ENCODE assay signal across 14 cellular contexts in genomic region chrY:12701181-12701695, GRCh38. TPM values are rescaled to one million over a fixed set of nuclear protein-coding genes. Genes with fewer than 3 reads are reported as not detected.
DNase-seq lines count a peak whose midpoint lies in the region; ATAC-seq, FAIRE-seq and TF ChIP-seq lines count a peak whose summit lies in the region.
"Had no signal": no experiment of that assay in that cellular context is flagged by ENCODE, and none has a peak within 500 bp of the region (broad histone marks: within the 10 kb centered on the region; RNA-seq: fewer than 3 reads in every experiment).

A gene with protein sequence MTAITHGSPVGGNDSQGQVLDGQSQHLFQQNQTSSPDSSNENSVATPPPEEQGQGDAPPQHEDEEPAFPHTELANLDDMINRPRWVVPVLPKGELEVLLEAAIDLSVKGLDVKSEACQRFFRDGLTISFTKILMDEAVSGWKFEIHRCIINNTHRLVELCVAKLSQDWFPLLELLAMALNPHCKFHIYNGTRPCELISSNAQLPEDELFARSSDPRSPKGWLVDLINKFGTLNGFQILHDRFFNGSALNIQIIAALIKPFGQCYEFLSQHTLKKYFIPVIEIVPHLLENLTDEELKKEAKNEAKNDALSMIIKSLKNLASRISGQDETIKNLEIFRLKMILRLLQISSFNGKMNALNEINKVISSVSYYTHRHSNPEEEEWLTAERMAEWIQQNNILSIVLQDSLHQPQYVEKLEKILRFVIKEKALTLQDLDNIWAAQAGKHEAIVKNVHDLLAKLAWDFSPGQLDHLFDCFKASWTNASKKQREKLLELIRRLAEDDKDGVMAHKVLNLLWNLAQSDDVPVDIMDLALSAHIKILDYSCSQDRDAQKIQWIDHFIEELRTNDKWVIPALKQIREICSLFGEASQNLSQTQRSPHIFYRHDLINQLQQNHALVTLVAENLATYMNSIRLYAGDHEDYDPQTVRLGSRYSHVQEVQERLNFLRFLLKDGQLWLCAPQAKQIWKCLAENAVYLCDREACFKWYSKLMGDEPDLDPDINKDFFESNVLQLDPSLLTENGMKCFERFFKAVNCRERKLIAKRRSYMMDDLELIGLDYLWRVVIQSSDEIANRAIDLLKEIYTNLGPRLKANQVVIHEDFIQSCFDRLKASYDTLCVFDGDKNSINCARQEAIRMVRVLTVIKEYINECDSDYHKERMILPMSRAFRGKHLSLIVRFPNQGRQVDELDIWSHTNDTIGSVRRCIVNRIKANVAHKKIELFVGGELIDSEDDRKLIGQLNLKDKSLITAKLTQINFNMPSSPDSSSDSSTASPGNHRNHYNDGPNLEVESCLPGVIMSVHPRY (N-terminal part only) (plus strand): TSS chrY:12701231. CDS start chrY:12709448, 8,217 bp downstream.

- no peak within 1 kb of the TSS for H3K27ac Mint-ChIP-seq in activated naive CD8-positive, alpha-beta T cell treated with anti-CD3 and anti-CD28 coated beads, Interleukin-2, amount 10 ng/mL, durations not matched to agents 7 days and 5 days
- H3K27ac Mint-ChIP-seq in activated naive CD8-positive, alpha-beta T cell treated with anti-CD3 and anti-CD28 coated beads for 36 hours = no peak within 1 kb of the TSS

- ATAC-seq in activated naive CD8-positive, alpha-beta T cell treated with anti-CD3 and anti-CD28 coated beads, Interleukin-2, amount 10 ng/mL, durations not matched to agents 7 days and 5 days (ENCODE audit: low read depth) = no peak
- no peak for ATAC-seq in HG02884 (IDR thresholded peaks at IDR 0.05; ENCODE audit: unreplicated experiment)
- ATAC-seq: GM12878 had no signal

- H3K79me2 ChIP-seq in OCI-LY3 (ENCODE audit: low read length) = peaks cover 5% of the 10 kb centered on the region; the same call in 1 of the 2 replicates
- H3K79me2 ChIP-seq: parathyroid adenoma had no signal

- peak within 1 kb of the TSS; percentile 64 for H3K4me2 ChIP-seq in OCI-LY3 (ENCODE audit: low read length)
- H3K4me2 ChIP-seq: BLaER1 had no signal

- intact Hi-C loops in testis (cut with DNase I; ENCODE audit: low total_unique reads) = no loop called here

- POLR2A ChIA-PET in activated naive CD8-positive, alpha-beta T cell treated with anti-CD3 and anti-CD28 coated beads, Interleukin-2, amount 10 ng/mL, durations not matched to agents 7 days and 5 days (lab: Charles Lee) = no interaction called here

- peak within 1 kb of the TSS; percentile 23; the same call in 1 of the 2 replicates for H3K9ac ChIP-seq in OCI-LY3 (ENCODE audit: low read length)
- H3K9ac ChIP-seq: BLaER1, parathyroid adenoma had no signal

- H3K27me3 ChIP-seq in OCI-LY3 (ENCODE audit: low read depth, low read length) (no peaks in the 10 kb centered on the region), testis (no peaks in the 10 kb centered on the region)
- H3K27me3 ChIP-seq: ascending aorta, BLaER1 had no signal

- WGBS in testis, 2 donors = 92 to 94% methylated on average over 1 of the region's 1 CpG

- no peak within 1 kb of the TSS for H2AFZ ChIP-seq in OCI-LY3 (ENCODE audit: low read depth, low read length)
- H2AFZ ChIP-seq: parathyroid adenoma had no signal

- H3K36me3 Mint-ChIP-seq in activated naive CD8-positive, alpha-beta T cell treated with anti-CD3 and anti-CD28 coated beads, Interleukin-2, amount 10 ng/mL, durations not matched to agents 7 days and 5 days = peaks cover 56% of the 10 kb centered on the region
- peaks cover 80% of the 10 kb centered on the region for H3K36me3 Mint-ChIP-seq in activated naive CD8-positive, alpha-beta T cell treated with anti-CD3 and anti-CD28 coated beads for 36 hours

- H3K27me3 Mint-ChIP-seq in activated naive CD8-positive, alpha-beta T cell treated with anti-CD3 and anti-CD28 coated beads, Interleukin-2, amount 10 ng/mL, durations not matched to agents 7 days and 5 days = no peaks in the 10 kb centered on the region
- H3K27me3 Mint-ChIP-seq in activated naive CD8-positive, alpha-beta T cell treated with anti-CD3 and anti-CD28 coated beads for 36 hours = no peaks in the 10 kb centered on the region

- DNase-seq in activated naive CD8-positive, alpha-beta T cell treated with anti-CD3 and anti-CD28 coated beads, Interleukin-2, amount 10 ng/mL, durations not matched to agents 7 days and 5 days = no peak
- DNase-seq in activated naive CD8-positive, alpha-beta T cell treated with anti-CD3 and anti-CD28 coated beads for 36 hours = no peak
- DNase-seq in frontal cortex (ENCODE audit: low spot score in 2 of 2) (no peak), testis (no peak), glomerular visceral epithelial cell (ENCODE audit: extremely low spot score) (no peak), SHP77 (lab: John Stamatoyannopoulos, UW) (no peak)

- H3K4me3 ChIP-seq in OCI-LY3 (ENCODE audit: low read length) (peak within 1 kb of the TSS; percentile 30), testis (no peak within 1 kb of the TSS)
- H3K4me3 ChIP-seq: ascending aorta, BLaER1, GM12878 had no signal

- H3K36me3 ChIP-seq in OCI-LY3 (replicated peaks; ENCODE audit: low read depth, low read length) (peaks cover 16% of the 10 kb centered on the region), testis (ENCODE audit: low read depth, missing control alignments) (no peaks in the 10 kb centered on the region)
- H3K36me3 ChIP-seq: ascending aorta, BLaER1 had no signal

- TF ChIP-seq CTCF in OCI-LY3 (IDR thresholded peaks at IDR 0.05; ENCODE audit: low read depth, low read length) = no peak
- no peak for TF ChIP-seq CTCF in testis (IDR thresholded peaks at IDR 0.05)

- no peaks in the 10 kb centered on the region for H3K9me3 Mint-ChIP-seq in activated naive CD8-positive, alpha-beta T cell treated with anti-CD3 and anti-CD28 coated beads, Interleukin-2, amount 10 ng/mL, durations not matched to agents 7 days and 5 days
- peaks cover 16% of the 10 kb centered on the region for H3K9me3 Mint-ChIP-seq in activated naive CD8-positive, alpha-beta T cell treated with anti-CD3 and anti-CD28 coated beads for 36 hours

- H3K4me3 Mint-ChIP-seq in activated naive CD8-positive, alpha-beta T cell treated with anti-CD3 and anti-CD28 coated beads, Interleukin-2, amount 10 ng/mL, durations not matched to agents 7 days and 5 days = no peak within 1 kb of the TSS
- H3K4me3 Mint-ChIP-seq in activated naive CD8-positive, alpha-beta T cell treated with anti-CD3 and anti-CD28 coated beads for 36 hours = no peak within 1 kb of the TSS

- FAIRE-seq in frontal cortex (lab: Jason Lieb, UNC) = no peak
- FAIRE-seq: GM12878, HTR-8/SVneo had no signal

- H3K4me1 Mint-ChIP-seq in activated naive CD8-positive, alpha-beta T cell treated with anti-CD3 and anti-CD28 coated beads, Interleukin-2, amount 10 ng/mL, durations not matched to agents 7 days and 5 days = no peaks in the 10 kb centered on the region
- peaks cover 7% of the 10 kb centered on the region for H3K4me1 Mint-ChIP-seq in activated naive CD8-positive, alpha-beta T cell treated with anti-CD3 and anti-CD28 coated beads for 36 hours

- H3K9me3 ChIP-seq in OCI-LY3 (ENCODE audit: insufficient read depth, low read length) (no peaks in the 10 kb centered on the region), testis (no peaks in the 10 kb centered on the region)
- H3K9me3 ChIP-seq: ascending aorta, BLaER1 had no signal

- H3K4me1 ChIP-seq in OCI-LY3 (ENCODE audit: low read length) = peaks cover 67% of the 10 kb centered on the region
- no peaks in the 10 kb centered on the region for H3K4me1 ChIP-seq in testis
- H3K4me1 ChIP-seq: ascending aorta, BLaER1, parathyroid adenoma had no signal

- no peaks in the 10 kb centered on the region for H4K20me1 ChIP-seq in OCI-LY3 (ENCODE audit: insufficient read depth, low read length)
- H4K20me1 ChIP-seq: BLaER1 had no signal

- no peak for TF ChIP-seq POLR2A in testis (IDR thresholded peaks at IDR 0.05)

- H3K27ac ChIP-seq in OCI-LY3 (ENCODE audit: low read length) = peak within 1 kb of the TSS; percentile 90
- H3K27ac ChIP-seq in testis = no peak within 1 kb of the TSS
- H3K27ac ChIP-seq: ascending aorta, BLaER1, parathyroid adenoma had no signal

RNA-seq across cellular contexts. Expression of the gene that starts here (rescaled TPM):
- 10 to 100 TPM; 33.2 to 36.0 TPM for total RNA-seq in activated naive CD8-positive, alpha-beta T cell treated with anti-CD3 and anti-CD28 coated beads, Interleukin-2, amount 10 ng/mL, durations not matched to agents 7 days and 5 days
- total RNA-seq in activated naive CD8-positive, alpha-beta T cell treated with anti-CD3 and anti-CD28 coated beads for 36 hours = 10 to 100 TPM in 1 of 2 experiments, 1 to 10 TPM in 1; 9.8 to 11.6 TPM
- total RNA-seq in frontal cortex = 70.1 TPM
- 10 to 100 TPM; 36.5 to 38.9 TPM for total RNA-seq in testis
- polyA plus RNA-seq in testis (ENCODE audit: insufficient read depth, low read depth, low replicate concordance) = 13.7 TPM
- total RNA-seq: ascending aorta, dermis microvascular lymphatic vessel endothelial cell had no signal
- polyA plus RNA-seq: GM12878 had no signal
